28 cellular contexts compared by ENCODE assay signal in genomic region chr9:112274600-112274999, GRCh38. TPM values are rescaled to one million over a fixed set of nuclear protein-coding genes. Genes with fewer than 3 reads are reported as not detected.
DNase-seq lines count a peak whose midpoint lies in the region; ATAC-seq and TF ChIP-seq lines count a peak whose summit lies in the region.
"Had no signal": no experiment of that assay in that cellular context is flagged by ENCODE, and none has a peak within 500 bp of the region (broad histone marks: within the 10 kb centered on the region; RNA-seq: fewer than 3 reads in every experiment).

No MANE protein-coding gene starts in this region.

- H2AFZ ChIP-seq in mammary epithelial cell (ENCODE audit: low read depth, low read length) = no peak overlapping the region

- H3K36me3 Mint-ChIP-seq in WTC11 = no peaks in the 10 kb centered on the region; the same call in 1 of the 2 replicates

- no peaks in the 10 kb centered on the region for H3K27me3 ChIP-seq in mammary epithelial cell (ENCODE audit: insufficient read depth, low read length)
- H3K27me3 ChIP-seq in breast epithelium = no peaks in the 10 kb centered on the region
- no peaks in the 10 kb centered on the region for H3K27me3 ChIP-seq in effector memory CD4-positive, alpha-beta T cell (replicated peaks; ENCODE audit: control insufficient read depth, insufficient read depth, low read length, poor library complexity, severe bottlenecking)
- H3K27me3 ChIP-seq in brain microvascular endothelial cell (replicated peaks) = no peaks in the 10 kb centered on the region
- H3K27me3 ChIP-seq: body of pancreas, dorsolateral prefrontal cortex, transverse colon had no signal

- H3K36me3 ChIP-seq in mammary epithelial cell (ENCODE audit: insufficient read depth, low read length) (peaks cover 2% of the 10 kb centered on the region), breast epithelium (no peaks in the 10 kb centered on the region), brain microvascular endothelial cell (replicated peaks) (peaks cover 2% of the 10 kb centered on the region)
- peaks cover 4% of the 10 kb centered on the region for H3K36me3 ChIP-seq in effector memory CD4-positive, alpha-beta T cell (ENCODE audit: control insufficient read depth, insufficient read depth, low read length)

- no peaks in the 10 kb centered on the region for H3K9me3 Mint-ChIP-seq in WTC11
- H3K9me3 Mint-ChIP-seq: activated T-cell treated with anti-CD3 and anti-CD28 coated beads, Interleukin-2, amount 50 U/mL, for 4 hours; naive thymus-derived CD4-positive, alpha-beta T cell had no signal

- no peak overlapping the region for H3K4me3 ChIP-seq in mammary epithelial cell (replicated peaks in 1 of 3; ENCODE audit: insufficient read depth in 1 of 3, low read depth in 2 of 3, low read length in 3 of 3)
- no peak overlapping the region for H3K4me3 ChIP-seq in breast epithelium
- no peak overlapping the region for H3K4me3 ChIP-seq in effector memory CD4-positive, alpha-beta T cell (ENCODE audit: insufficient read depth, low read depth, low read length, poor library complexity, severe bottlenecking)
- H3K4me3 ChIP-seq in brain microvascular endothelial cell (ENCODE audit: low read depth, low read length) = no peak overlapping the region
- H3K4me3 ChIP-seq: body of pancreas, dorsolateral prefrontal cortex, transverse colon had no signal

- no peak overlapping the region for H3K4me2 ChIP-seq in mammary epithelial cell (ENCODE audit: insufficient read depth, low read depth, low read length)

- dilution Hi-C loops in mammary epithelial cell (cut with HindIII; ENCODE audit: low sequenced_read_pairs) = no loop called here

- ATAC-seq in WTC11 = no peak
- ATAC-seq: activated T-cell treated with anti-CD3 and anti-CD28 coated beads, Interleukin-2, amount 50 U/mL, for 4 hours; body of pancreas; naive thymus-derived CD4-positive, alpha-beta T cell; Panc1; SK-N-SH treated with all-trans-retinoic acid at 6 μM for 48 hours had no signal

- POLR2A ChIA-PET in WTC11 (lab: Charles Lee) = no interaction called here

- H3K4me3 Mint-ChIP-seq in WTC11 = no peak overlapping the region
- H3K4me3 Mint-ChIP-seq: activated T-cell treated with anti-CD3 and anti-CD28 coated beads, Interleukin-2, amount 50 U/mL, for 4 hours had no signal

- TSS peak; percentile 15 for BruUV-seq in mammary epithelial cell (replicated peaks; lab: Mats Ljungman, UMichigan)

- H3K9me3 ChIP-seq in mammary epithelial cell (replicated peaks; ENCODE audit: insufficient read depth, low read length) (no peaks in the 10 kb centered on the region), breast epithelium (no peaks in the 10 kb centered on the region)
- no peaks in the 10 kb centered on the region for H3K9me3 ChIP-seq in effector memory CD4-positive, alpha-beta T cell (ENCODE audit: control insufficient read depth, low read length)
- H3K9me3 ChIP-seq: body of pancreas, transverse colon had no signal

- CTCF ChIA-PET in mammary epithelial cell (lab: Charles Lee; ENCODE audit: low non-redundant PET) = no interaction called here
- CTCF ChIA-PET in WTC11 (lab: Charles Lee) = no interaction called here

- H4K20me1 ChIP-seq in mammary epithelial cell (ENCODE audit: insufficient read depth, low read length) = no peaks in the 10 kb centered on the region

- peaks cover 96% of the 10 kb centered on the region for H3K79me2 ChIP-seq in mammary epithelial cell (ENCODE audit: insufficient read depth, low read length)

- intact Hi-C loops in mammary epithelial cell (cut with micrococcal nuclease) = no loop called here
- intact Hi-C loops in breast epithelium (cut with DNase I; ENCODE audit: low total_unique reads) = no loop called here

- 0 out of 2 replicates have a peak overlapping the region, but pooled peaks have one; percentile 77 for H3K27ac Mint-ChIP-seq in WTC11

- H3K4me1 Mint-ChIP-seq in WTC11 = peaks cover 43% of the 10 kb centered on the region

- no peak overlapping the region for H3K9ac ChIP-seq in mammary epithelial cell (ENCODE audit: insufficient read depth, low read length)

- no peaks in the 10 kb centered on the region for H3K27me3 Mint-ChIP-seq in WTC11 (ENCODE audit: low read depth)
- H3K27me3 Mint-ChIP-seq: naive thymus-derived CD4-positive, alpha-beta T cell had no signal

- H3K4me1 ChIP-seq in mammary epithelial cell (ENCODE audit: insufficient read depth, low read length) = no peaks in the 10 kb centered on the region
- no peaks in the 10 kb centered on the region for H3K4me1 ChIP-seq in breast epithelium
- H3K4me1 ChIP-seq in effector memory CD4-positive, alpha-beta T cell (ENCODE audit: control insufficient read depth, insufficient read depth, low read length, poor library complexity, severe bottlenecking) = no peaks in the 10 kb centered on the region

- no peak for TF ChIP-seq CTCF in mammary epithelial cell (conservative IDR thresholded peaks at IDR 0.05 in 1 of 2, IDR thresholded peaks at IDR 0.05 in 1 of 2; ENCODE audit: extremely low read depth in 1 of 2, insufficient read depth in 1 of 2, low read depth in 1 of 2, low read length in 2 of 2)
- TF ChIP-seq CTCF in breast epithelium (IDR thresholded peaks at IDR 0.05) = no peak
- TF ChIP-seq CTCF in WTC11 (IDR thresholded peaks at IDR 0.05) = no peak
- TF ChIP-seq CTCF in brain microvascular endothelial cell (IDR thresholded peaks at IDR 0.05; ENCODE audit: low read depth, low read length, missing control alignments) = no peak

- no peak overlapping the region for H3K27ac ChIP-seq in mammary epithelial cell (ENCODE audit: insufficient read depth, low read depth, low read length)
- no peak overlapping the region for H3K27ac ChIP-seq in breast epithelium
- H3K27ac ChIP-seq in effector memory CD4-positive, alpha-beta T cell (ENCODE audit: insufficient read depth, low read length, poor library complexity, severe bottlenecking) = no peak overlapping the region
- H3K27ac ChIP-seq in brain microvascular endothelial cell = no peak overlapping the region
- H3K27ac ChIP-seq: body of pancreas, dorsolateral prefrontal cortex, epithelial cell of prostate, transverse colon had no signal

- no peak for DNase-seq in mammary epithelial cell
- DNase-seq in breast epithelium (ENCODE audit: low spot score in 2 of 2) = no peak
- DNase-seq in WTC11 (ENCODE audit: low spot score) = no peak
- DNase-seq in iPS-NIHi11 (ENCODE audit: low spot score) = peak; percentile 23
- no peak for DNase-seq in A172 (ENCODE audit: low spot score)
- no peak for DNase-seq in effector memory CD4-positive, alpha-beta T cell
- no peak for DNase-seq in brain microvascular endothelial cell
- no peak for DNase-seq in hepatic stellate cell (ENCODE audit: low spot score)
- DNase-seq: activated CD4-positive, alpha-beta T cell treated with anti-CD3 and anti-CD28 coated beads for 4 hours; activated naive CD4-positive, alpha-beta T cell treated with anti-CD3 and anti-CD28 coated beads, Interleukin-2, amount 50 U/mL, for 16 hours; activated T-cell treated with anti-CD3 and anti-CD28 coated beads, Interleukin-2, amount 50 U/mL, for 4 hours; body of pancreas; C1 segment of cervical spinal cord; DMS79 treated with DMSO at 0.1 percent for 48 hours; dorsolateral prefrontal cortex; GDM1; glutamatergic neuron; IMR-90; kidney; midbrain; naive thymus-derived CD4-positive, alpha-beta T cell; Right ventricle myocardium superior; stimulated activated CD4-positive, alpha-beta T cell treated with anti-CD3 and anti-CD28 coated beads, Interleukin-15, amount 100 ng/mL, for 24 hours; stimulated activated CD4-positive, alpha-beta T cell treated with anti-CD3 and anti-CD28 coated beads, Interleukin-4, amount 100 ng/mL, for 4 hours; transverse colon had no signal

- TF ChIP-seq POLR2A in breast epithelium (IDR thresholded peaks at IDR 0.05) = no peak

- in situ Hi-C loops in mammary epithelial cell (cut with MboI; ENCODE audit: low sequenced_read_pairs in 2 of 2) = no loop called here
- in situ Hi-C loops in brain microvascular endothelial cell (cut with HindIII; ENCODE audit: low pct_ligation_motif_present, low sequenced_read_pairs) = no loop called here

- 93% methylated on average over 1 of the region's 1 CpG for WGBS in mammary epithelial cell (ENCODE audit: low coverage, missing lambda C conversion rate)

TF ChIP-seq in WTC11, 78 proteins besides CTCF, POLR2A, EP300 and RAD21 (continues in another document):
- TF ChIP-seq AFF4 (CRISPR knock-in tag; IDR thresholded peaks at IDR 0.05; ENCODE audit: borderline replicate concordance) = no peak

RNA-seq across cellular contexts. Expression of gene PTBP3, which starts 58.8 kb away (rescaled TPM):
- 10 to 100 TPM; 73.2 to 95.9 TPM for total RNA-seq in mammary epithelial cell
- 71.9 TPM for polyA plus RNA-seq in mammary epithelial cell
- 142 TPM for polyA minus RNA-seq in mammary epithelial cell
- total RNA-seq in breast epithelium = 10 to 100 TPM; 30.6 to 80.2 (median 50.5) TPM
- total RNA-seq in WTC11 (2021) = 97.5 to 108 TPM (median 100 TPM) in 3 replicates
- 24.4 and 26.2 TPM in 2 replicates for total RNA-seq in A172 (2014; rRNA removed; shearing (Covaris generic))
